In the genomic region with DNA sequence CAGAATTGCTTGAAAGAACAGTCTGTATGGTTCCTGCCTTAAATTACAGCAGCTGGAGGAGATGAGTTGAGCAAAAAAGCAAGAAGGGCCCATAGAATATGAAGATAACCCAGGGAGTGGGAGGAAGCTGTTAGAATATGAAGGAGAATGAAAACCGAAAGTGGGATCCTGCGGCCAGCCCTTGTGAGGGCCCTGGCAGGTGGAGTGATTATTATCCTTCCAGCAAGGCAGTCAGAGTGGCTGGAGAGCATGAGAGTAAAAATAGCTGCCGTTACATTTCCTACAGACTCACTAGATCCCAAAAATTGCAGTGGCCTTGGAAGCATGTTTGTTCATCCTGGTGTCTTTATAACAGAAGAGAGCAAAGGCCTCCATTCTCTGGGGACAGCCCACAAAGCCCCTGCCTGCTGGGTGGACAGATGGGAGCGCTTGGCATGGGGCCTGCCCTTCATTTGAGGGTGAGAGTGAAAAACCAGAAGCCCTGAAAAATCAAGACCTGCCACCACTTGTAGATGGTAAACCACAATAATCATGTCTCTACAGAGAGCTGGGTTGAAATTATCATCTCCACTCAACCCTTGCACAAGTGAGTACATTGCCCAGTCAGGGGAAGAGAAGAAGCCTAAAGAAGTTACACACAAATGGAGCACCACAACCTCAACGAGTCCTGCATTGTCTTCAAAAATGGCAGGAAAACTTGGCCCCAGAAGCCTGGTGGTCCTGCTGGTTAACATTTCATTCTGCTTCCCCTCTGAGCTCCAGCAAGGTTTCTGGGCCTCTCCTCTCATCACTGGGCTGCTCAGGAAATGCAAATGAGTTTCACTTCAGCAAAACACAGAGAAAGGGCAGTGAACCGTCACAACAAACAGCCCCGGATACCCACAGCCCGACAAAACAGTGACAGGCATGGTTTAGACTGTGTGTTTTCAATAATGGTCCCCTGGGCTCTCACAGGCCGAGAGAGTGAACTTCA, we compare ENCODE assay signal across 9 cellular contexts. TPM values are rescaled to one million over a fixed set of nuclear protein-coding genes. Genes with fewer than 3 reads are reported as not detected.
DNase-seq lines count a peak whose midpoint lies in the region; ATAC-seq and TF ChIP-seq lines count a peak whose summit lies in the region.
"Had no signal": no experiment of that assay in that cellular context is flagged by ENCODE, and none has a peak within 500 bp of the region (broad histone marks: within the 10 kb centered on the region; RNA-seq: fewer than 3 reads in every experiment).

No MANE protein-coding gene starts in this region.

- intact Hi-C loops in activated T-helper 1 cell treated with anti-CD3 and anti-CD28 coated beads, Interleukin-12 subunit alpha, Interleukin-12 subunit beta, Interleukin-2, Interleukin-4 antibody, amounts not matched to agents 30 ng/mL and 10 ng/mL and 1 ng/mL, durations not matched to agents 14 hours and 24 hours and 36 hours (cut with micrococcal nuclease): no loop called here

- H3K27ac ChIP-seq in WERI-Rb-1: no peak overlapping the region

- no peaks in the 10 kb centered on the region for H3K27me3 ChIP-seq in WERI-Rb-1 (ENCODE audit: insufficient read depth, low read depth, severe bottlenecking)

- DNase-seq in NCI-H187 (lab: John Stamatoyannopoulos, UW) (peak; percentile 60 to 66), medulla oblongata (ENCODE audit: extremely low spot score) (peak; percentile 75), AML-193 (lab: John Stamatoyannopoulos, UW) (no peak), WERI-Rb-1 (no peak), GDM1 (lab: John Stamatoyannopoulos, UW) (no peak)
- DNase-seq in activated T-helper 1 cell treated with anti-CD3 and anti-CD28 coated beads, Interleukin-12 subunit alpha, Interleukin-12 subunit beta, Interleukin-2, Interleukin-4 antibody, amounts not matched to agents 30 ng/mL and 10 ng/mL and 1 ng/mL, durations not matched to agents 14 hours and 24 hours and 36 hours (ENCODE audit: low spot score): peak; percentile 12

- H3K27ac Mint-ChIP-seq in activated T-helper 1 cell treated with anti-CD3 and anti-CD28 coated beads, Interleukin-12 subunit alpha, Interleukin-12 subunit beta, Interleukin-2, Interleukin-4 antibody, amounts not matched to agents 30 ng/mL and 10 ng/mL and 1 ng/mL, durations not matched to agents 14 hours and 24 hours and 36 hours: peak overlapping the region; percentile 64

- peaks cover 22% of the 10 kb centered on the region for H3K4me1 Mint-ChIP-seq in activated T-helper 1 cell treated with anti-CD3 and anti-CD28 coated beads, Interleukin-12 subunit alpha, Interleukin-12 subunit beta, Interleukin-2, Interleukin-4 antibody, amounts not matched to agents 30 ng/mL and 10 ng/mL and 1 ng/mL, durations not matched to agents 14 hours and 24 hours and 36 hours (ENCODE audit: low read depth)

- peaks cover 15% of the 10 kb centered on the region for H3K27me3 Mint-ChIP-seq in activated T-helper 1 cell treated with anti-CD3 and anti-CD28 coated beads, Interleukin-12 subunit alpha, Interleukin-12 subunit beta, Interleukin-2, Interleukin-4 antibody, amounts not matched to agents 30 ng/mL and 10 ng/mL and 1 ng/mL, durations not matched to agents 14 hours and 24 hours and 36 hours (ENCODE audit: insufficient read depth)

- no peak overlapping the region for H3K4me3 ChIP-seq in WERI-Rb-1 (ENCODE audit: low read depth, low read length)

- peaks cover 5% of the 10 kb centered on the region for H3K36me3 Mint-ChIP-seq in activated T-helper 1 cell treated with anti-CD3 and anti-CD28 coated beads, Interleukin-12 subunit alpha, Interleukin-12 subunit beta, Interleukin-2, Interleukin-4 antibody, amounts not matched to agents 30 ng/mL and 10 ng/mL and 1 ng/mL, durations not matched to agents 14 hours and 24 hours and 36 hours (ENCODE audit: low read depth)

- H3K36me3 ChIP-seq in WERI-Rb-1: no peaks in the 10 kb centered on the region; the same call in 1 of the 2 replicates

- H3K4me3 Mint-ChIP-seq in activated T-helper 1 cell treated with anti-CD3 and anti-CD28 coated beads, Interleukin-12 subunit alpha, Interleukin-12 subunit beta, Interleukin-2, Interleukin-4 antibody, amounts not matched to agents 30 ng/mL and 10 ng/mL and 1 ng/mL, durations not matched to agents 14 hours and 24 hours and 36 hours: peak overlapping the region; percentile 8

- H3K9me3 ChIP-seq in WERI-Rb-1 (ENCODE audit: severe bottlenecking): no peaks in the 10 kb centered on the region

- no peak for TF ChIP-seq CTCF in WERI-Rb-1 (IDR thresholded peaks at IDR 0.05; ENCODE audit: low read depth, low read length)

- no peaks in the 10 kb centered on the region for H3K9me3 Mint-ChIP-seq in activated T-helper 1 cell treated with anti-CD3 and anti-CD28 coated beads, Interleukin-12 subunit alpha, Interleukin-12 subunit beta, Interleukin-2, Interleukin-4 antibody, amounts not matched to agents 30 ng/mL and 10 ng/mL and 1 ng/mL, durations not matched to agents 14 hours and 24 hours and 36 hours

- ATAC-seq in GM18867 (IDR thresholded peaks at IDR 0.05; ENCODE audit: unreplicated experiment): peak; percentile 87
- peak; percentile 88 for ATAC-seq in HG02642 (IDR thresholded peaks at IDR 0.05; ENCODE audit: poor library complexity, unreplicated experiment)

RNA-seq across cellular contexts. Expression of a gene that starts 20.5 kb away (rescaled TPM):
- not detected in 2 replicates for total RNA-seq in activated T-helper 1 cell treated with anti-CD3 and anti-CD28 coated beads, Interleukin-12 subunit alpha, Interleukin-12 subunit beta, Interleukin-2, Interleukin-4 antibody, amounts not matched to agents 30 ng/mL and 10 ng/mL and 1 ng/mL, durations not matched to agents 14 hours and 24 hours and 36 hours
- total RNA-seq: RPMI7951 had no signal

RNA-seq across cellular contexts. Expression of a gene that starts 23.0 kb away (rescaled TPM):
- total RNA-seq in activated T-helper 1 cell treated with anti-CD3 and anti-CD28 coated beads, Interleukin-12 subunit alpha, Interleukin-12 subunit beta, Interleukin-2, Interleukin-4 antibody, amounts not matched to agents 30 ng/mL and 10 ng/mL and 1 ng/mL, durations not matched to agents 14 hours and 24 hours and 36 hours: 10.3 and 11.5 TPM in 2 replicates

Comparison
In these comparisons a context has a peak if more than half of its experiments do, and no peak if none do; other contexts are left out.
1. DNase-seq: peak in NCI-H187 (2 of 2), activated T-helper 1 cell treated with anti-CD3 and anti-CD28 coated beads, Interleukin-12 subunit alpha, Interleukin-12 subunit beta, Interleukin-2, Interleukin-4 antibody, amounts not matched to agents 30 ng/mL and 10 ng/mL and 1 ng/mL, durations not matched to agents 14 hours and 24 hours and 36 hours (single experiment) and medulla oblongata (single experiment); none in AML-193 (0 of 2), WERI-Rb-1 (single experiment) and GDM1 (single experiment).